In genomic region chr2:212921711-212922110, GRCh38 we compare ENCODE assay signal across 26 cellular contexts.
"Had no signal": no experiment of that assay in that cellular context is flagged by ENCODE, and none has a peak within 500 bp of the region (broad histone marks: within the 10 kb centered on the region; RNA-seq: fewer than 3 reads in every experiment).

No MANE protein-coding gene starts in this region.

- DNase-seq: heart right ventricle; islet precursor cell; left ventricle myocardium inferior; midbrain; mucosa of descending colon; naive thymus-derived CD4-positive, alpha-beta T cell; pancreas; posterior cingulate gyrus; retina; right cardiac atrium; sigmoid colon; small intestine; spleen; stimulated activated CD4-positive, alpha-beta T cell treated with anti-CD3 and anti-CD28 coated beads, Interleukin-4, amount 100 ng/mL, for 4 hours; stimulated activated CD8-positive, alpha-beta memory T cell treated with anti-CD3 and anti-CD28 coated beads, Interleukin-4, amount 100 ng/mL, for 48 hours; stimulated activated naive B cell treated with anti-CD40 and anti-IgM and Interleukin-4, amounts not matched to agents 10 μg/mL and 1 μg/mL and 100 μg/mL, for 72 hours; tibial artery; trophoblast cell; upper lobe of right lung had no signal

- H3K36me3 ChIP-seq: heart right ventricle, left ventricle myocardium inferior, pancreas, prostate gland, sigmoid colon, spleen, suprapubic skin, thoracic aorta, tibial artery, upper lobe of right lung had no signal

- H2AFZ ChIP-seq: hepatocyte had no signal

- H3K4me2 ChIP-seq: hepatocyte had no signal

- H3K4me1 ChIP-seq: heart right ventricle, left ventricle myocardium inferior, pancreas, sigmoid colon, spleen, upper lobe of right lung had no signal

- H3K27ac ChIP-seq: heart right ventricle, hepatocyte, left ventricle myocardium inferior, pancreas, prostate gland, sigmoid colon, spleen, suprapubic skin, thoracic aorta, tibial artery, upper lobe of right lung had no signal

- H3K27me3 ChIP-seq: heart right ventricle, hepatocyte, pancreas, sigmoid colon, spleen, suprapubic skin, tibial artery, upper lobe of right lung had no signal

- FAIRE-seq: urothelium cell line had no signal

- ATAC-seq: heart right ventricle; mucosa of descending colon; naive thymus-derived CD4-positive, alpha-beta T cell; natural killer cell treated with Interleukin-12 subunit alpha and Interleukin-12 subunit beta and Interleukin-15 and Interleukin-18, amount 100 ng/mL, for 72 hours; pancreas; right cardiac atrium; stimulated activated naive B cell treated with anti-CD40 and anti-IgM and Interleukin-4, amounts not matched to agents 10 μg/mL and 1 μg/mL and 100 μg/mL, for 72 hours; upper lobe of right lung had no signal

- H3K9me3 ChIP-seq: mucosa of descending colon, pancreas, prostate gland, sigmoid colon, suprapubic skin, thoracic aorta, upper lobe of right lung had no signal

- H3K4me3 ChIP-seq: heart right ventricle, hepatocyte, left ventricle myocardium inferior, lung, mucosa of descending colon, pancreas, prostate gland, sigmoid colon, spleen, suprapubic skin, thoracic aorta, tibial artery, upper lobe of right lung had no signal

- H3K79me2 ChIP-seq: hepatocyte had no signal
